9 cellular contexts compared by ENCODE assay signal in the genomic region with DNA sequence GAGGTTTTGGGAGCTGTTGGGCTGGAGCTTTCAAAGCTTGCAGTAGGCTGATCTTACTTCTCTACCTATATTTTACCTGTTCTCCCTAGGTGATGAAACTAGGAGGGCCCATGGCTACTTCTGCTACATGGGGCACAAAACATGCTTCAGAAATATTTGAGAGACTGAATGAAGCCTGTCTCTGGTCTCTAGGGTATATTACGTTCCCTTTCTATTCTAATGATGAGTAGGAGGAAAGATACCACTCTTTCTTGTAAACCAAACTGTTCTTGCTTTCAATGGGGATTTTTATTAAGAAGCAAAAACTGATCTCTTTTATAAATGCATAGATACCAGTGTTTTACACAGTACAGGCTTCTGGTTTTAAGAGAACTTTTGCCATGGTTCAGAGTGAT.
DNase-seq lines count a peak whose midpoint lies in the region; ATAC-seq and TF ChIP-seq lines count a peak whose summit lies in the region.
"Had no signal": no experiment of that assay in that cellular context is flagged by ENCODE, and none has a peak within 500 bp of the region (broad histone marks: within the 10 kb centered on the region; RNA-seq: fewer than 3 reads in every experiment).

No MANE protein-coding gene starts in this region.

- no peaks in the 10 kb centered on the region for H3K27me3 ChIP-seq in thoracic aorta (replicated peaks; ENCODE audit: insufficient read depth)
- no peaks in the 10 kb centered on the region for H3K27me3 ChIP-seq in effector memory CD4-positive, alpha-beta T cell (replicated peaks; ENCODE audit: control insufficient read depth, insufficient read depth, low read length, poor library complexity, severe bottlenecking)

- H3K36me3 Mint-ChIP-seq in activated naive CD4-positive, alpha-beta T cell treated with anti-CD3 and anti-CD28 coated beads for 36 hours (ENCODE audit: low read depth): no peaks in the 10 kb centered on the region
- peaks cover 0 to 20% of the 10 kb centered on the region in 2 donors for H3K36me3 Mint-ChIP-seq in activated naive CD4-positive, alpha-beta T cell treated with anti-CD3 and anti-CD28 coated beads, Interleukin-2, amount 50 U/mL, for 72 hours

- no peak for TF ChIP-seq CTCF in epithelial cell of proximal tubule (conservative IDR thresholded peaks at IDR 0.05; ENCODE audit: low read depth, low read length)
- TF ChIP-seq CTCF in thoracic aorta (IDR thresholded peaks at IDR 0.05): no peak

- H3K27ac Mint-ChIP-seq in activated naive CD4-positive, alpha-beta T cell treated with anti-CD3 and anti-CD28 coated beads for 36 hours: peak overlapping the region; percentile 69
- no peak overlapping the region for H3K27ac Mint-ChIP-seq in activated naive CD4-positive, alpha-beta T cell treated with anti-CD3 and anti-CD28 coated beads, Interleukin-2, amount 50 U/mL, for 72 hours

- H3K4me1 Mint-ChIP-seq in activated naive CD4-positive, alpha-beta T cell treated with anti-CD3 and anti-CD28 coated beads for 36 hours (ENCODE audit: low read depth): peaks cover 68% of the 10 kb centered on the region

- no peaks in the 10 kb centered on the region for H3K36me3 ChIP-seq in thoracic aorta
- H3K36me3 ChIP-seq in effector memory CD4-positive, alpha-beta T cell (ENCODE audit: control insufficient read depth, insufficient read depth, low read length): no peaks in the 10 kb centered on the region

- H3K4me1 ChIP-seq in thoracic aorta (ENCODE audit: control insufficient read depth in 1 of 2, low read depth in 2 of 2): peaks cover 30 to 71% of the 10 kb centered on the region in 2 donors
- H3K4me1 ChIP-seq in effector memory CD4-positive, alpha-beta T cell (ENCODE audit: control insufficient read depth, insufficient read depth, low read length, poor library complexity, severe bottlenecking): no peaks in the 10 kb centered on the region

- H3K9me3 Mint-ChIP-seq in activated naive CD4-positive, alpha-beta T cell treated with anti-CD3 and anti-CD28 coated beads for 36 hours: no peaks in the 10 kb centered on the region
- H3K9me3 Mint-ChIP-seq in activated naive CD4-positive, alpha-beta T cell treated with anti-CD3 and anti-CD28 coated beads, Interleukin-2, amount 50 U/mL, for 72 hours: no peaks in the 10 kb centered on the region

- H3K27me3 Mint-ChIP-seq in activated naive CD4-positive, alpha-beta T cell treated with anti-CD3 and anti-CD28 coated beads for 36 hours (ENCODE audit: low read depth): no peaks in the 10 kb centered on the region

- no peaks in the 10 kb centered on the region for H3K9me3 ChIP-seq in thoracic aorta
- H3K9me3 ChIP-seq in effector memory CD4-positive, alpha-beta T cell (ENCODE audit: control insufficient read depth, low read length): no peaks in the 10 kb centered on the region

- peak overlapping the region; percentile 51 for H3K4me3 ChIP-seq in epithelial cell of proximal tubule (ENCODE audit: low read depth, low read length)
- H3K4me3 ChIP-seq in thoracic aorta: peak overlapping the region; percentile 54
- no peak overlapping the region for H3K4me3 ChIP-seq in effector memory CD4-positive, alpha-beta T cell (ENCODE audit: insufficient read depth, low read depth, low read length, poor library complexity, severe bottlenecking)

- no peak for DNase-seq in activated naive CD4-positive, alpha-beta T cell treated with anti-CD3 and anti-CD28 coated beads for 36 hours
- DNase-seq in activated naive CD4-positive, alpha-beta T cell treated with anti-CD3 and anti-CD28 coated beads, Interleukin-2, amount 50 U/mL, for 72 hours (ENCODE audit: low spot score in 2 of 2): no peak
- DNase-seq in epithelial cell of proximal tubule (ENCODE audit: low read depth): no peak
- no peak for DNase-seq in thoracic aorta (ENCODE audit: low spot score)
- DNase-seq in sciatic nerve (ENCODE audit: low spot score): no peak
- no peak for DNase-seq in NCI-H1694 (lab: John Stamatoyannopoulos, UW)
- DNase-seq in effector memory CD4-positive, alpha-beta T cell: no peak
- DNase-seq: activated CD4-positive, alpha-beta T cell treated with anti-CD3 and anti-CD28 coated beads for 1 hour had no signal

- CTCF ChIA-PET in activated naive CD4-positive, alpha-beta T cell treated with anti-CD3 and anti-CD28 coated beads for 36 hours (lab: Charles Lee): no interaction called here

- no peak for ATAC-seq in activated naive CD4-positive, alpha-beta T cell treated with anti-CD3 and anti-CD28 coated beads, Interleukin-2, amount 50 U/mL, for 72 hours
- ATAC-seq in HG03175 (IDR thresholded peaks at IDR 0.05; ENCODE audit: unreplicated experiment): peak; percentile 40
- ATAC-seq in thoracic aorta (ENCODE audit: insufficient number of reproducible peaks, low FRiP score, low read depth): no peak
- no peak for ATAC-seq in sciatic nerve

- no peak overlapping the region for H3K4me3 Mint-ChIP-seq in activated naive CD4-positive, alpha-beta T cell treated with anti-CD3 and anti-CD28 coated beads for 36 hours

- H3K27ac ChIP-seq in thoracic aorta: peak overlapping the region; percentile 77 to 83
- H3K27ac ChIP-seq in effector memory CD4-positive, alpha-beta T cell (ENCODE audit: insufficient read depth, low read length, poor library complexity, severe bottlenecking): no peak overlapping the region

- intact Hi-C loops in activated naive CD4-positive, alpha-beta T cell treated with anti-CD3 and anti-CD28 coated beads for 36 hours (cut with micrococcal nuclease): no loop called here
- intact Hi-C loops in sciatic nerve (cut with DNase I): no loop called here
